Comparison of ENCODE assay signal across 7 cellular contexts in the genomic region with DNA sequence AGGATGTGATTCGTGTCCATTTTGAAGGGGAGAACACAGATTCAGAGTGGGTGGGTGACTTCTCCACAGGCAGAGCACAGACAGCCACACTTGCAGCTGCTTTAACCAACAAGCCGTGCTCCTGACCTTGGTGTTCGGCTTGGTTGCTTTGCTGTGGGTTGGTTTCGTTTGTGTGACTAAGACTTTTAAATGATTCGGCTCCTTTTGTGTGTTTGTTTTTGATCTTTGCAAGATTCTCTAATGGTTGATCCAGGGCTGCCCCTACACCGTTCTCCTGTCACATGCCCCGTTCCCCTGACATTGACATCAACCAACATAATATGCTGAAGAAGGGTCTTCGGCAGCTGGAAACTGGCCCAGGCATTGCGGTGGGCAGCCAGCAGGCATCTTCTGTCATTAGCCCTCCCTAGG.
DNase-seq lines count a peak whose midpoint lies in the region; ATAC-seq and TF ChIP-seq lines count a peak whose summit lies in the region.

No MANE protein-coding gene starts in this region.

- H3K4me1 Mint-ChIP-seq in activated T-cell treated with anti-CD3 and anti-CD28 coated beads, Interleukin-2, amount 50 U/mL, for 24 hours (ENCODE audit: low read depth), result peaks cover 10% of the 10 kb centered on the region

- H3K4me1 ChIP-seq in uterus, result no peaks in the 10 kb centered on the region

- H3K36me3 ChIP-seq in uterus, result no peaks in the 10 kb centered on the region

- no peaks in the 10 kb centered on the region for H3K36me3 Mint-ChIP-seq in activated T-cell treated with anti-CD3 and anti-CD28 coated beads, Interleukin-2, amount 50 U/mL, for 24 hours (ENCODE audit: low read depth)

- TF ChIP-seq CTCF in uterus (IDR thresholded peaks at IDR 0.05), result no peak

- no peak overlapping the region for H3K27ac Mint-ChIP-seq in activated T-cell treated with anti-CD3 and anti-CD28 coated beads, Interleukin-2, amount 50 U/mL, for 24 hours

- no peak overlapping the region for H3K27ac ChIP-seq in uterus

- H3K9me3 ChIP-seq in uterus, result no peaks in the 10 kb centered on the region

- H3K4me3 Mint-ChIP-seq in activated T-cell treated with anti-CD3 and anti-CD28 coated beads, Interleukin-2, amount 50 U/mL, for 24 hours, result no peak overlapping the region

- TF ChIP-seq POLR2A in uterus (IDR thresholded peaks at IDR 0.05), result no peak

- H3K27me3 ChIP-seq in uterus, result no peaks in the 10 kb centered on the region

- DNase-seq in activated T-cell treated with anti-CD3 and anti-CD28 coated beads, Interleukin-2, amount 50 U/mL, for 24 hours, result peak; percentile 42
- DNase-seq in stimulated activated CD4-positive, alpha-beta T cell treated with anti-CD3 and anti-CD28 coated beads, Interleukin-15, amount 100 ng/mL, for 48 hours (ENCODE audit: low read depth in 2 of 2), result peak; percentile 18 to 28
- DNase-seq in DMS114 treated with DMSO at 0.1 percent for 48 hours (lab: John Stamatoyannopoulos, UW; ENCODE audit: unreplicated experiment) (no peak), putamen (ENCODE audit: low spot score) (no peak), uterus (no peak)

- H3K4me3 ChIP-seq in uterus, result no peak overlapping the region

- ATAC-seq in GM18907 (IDR thresholded peaks at IDR 0.05; ENCODE audit: unreplicated experiment) (peak; percentile 67), HG02763 (IDR thresholded peaks at IDR 0.05; ENCODE audit: unreplicated experiment) (peak; percentile 63)

- peaks cover 22% of the 10 kb centered on the region for H3K27me3 Mint-ChIP-seq in activated T-cell treated with anti-CD3 and anti-CD28 coated beads, Interleukin-2, amount 50 U/mL, for 24 hours

- intact Hi-C loops in uterus (cut with DNase I; ENCODE audit: low total_unique reads), result no loop called here

- H3K9me3 Mint-ChIP-seq in activated T-cell treated with anti-CD3 and anti-CD28 coated beads, Interleukin-2, amount 50 U/mL, for 24 hours, result no peaks in the 10 kb centered on the region

Comparison
In these comparisons a context has a peak if more than half of its experiments do, and no peak if none do; other contexts are left out.
1. DNase-seq: peak in activated T-cell treated with anti-CD3 and anti-CD28 coated beads, Interleukin-2, amount 50 U/mL, for 24 hours (single experiment) and stimulated activated CD4-positive, alpha-beta T cell treated with anti-CD3 and anti-CD28 coated beads, Interleukin-15, amount 100 ng/mL, for 48 hours (2 of 2); none in DMS114 treated with DMSO at 0.1 percent for 48 hours (single experiment), putamen (single experiment) and uterus (0 of 2).